In genomic region chr3:78734048-78734637, GRCh38 we compare ENCODE assay signal across 13 cellular contexts.
DNase-seq lines count a peak whose midpoint lies in the region; ATAC-seq and TF ChIP-seq lines count a peak whose summit lies in the region.
"Had no signal": no experiment of that assay in that cellular context is flagged by ENCODE, and none has a peak within 500 bp of the region (broad histone marks: within the 10 kb centered on the region; RNA-seq: fewer than 3 reads in every experiment).

No MANE protein-coding gene starts in this region.

- H3K27ac ChIP-seq in gastroesophageal sphincter: no peak overlapping the region
- H3K27ac ChIP-seq: skin epidermis, uterus had no signal

- peaks cover 0 to 4% (median 0%) of the 10 kb centered on the region in 3 donors for H3K4me1 ChIP-seq in gastroesophageal sphincter
- H3K4me1 ChIP-seq: uterus had no signal

- ATAC-seq in SK-N-SH treated with all-trans-retinoic acid at 6 μM for 48 hours (peak; percentile 92), gastroesophageal sphincter (no peak), HG02870 (IDR thresholded peaks at IDR 0.05; ENCODE audit: unreplicated experiment) (no peak)

- H3K9me3 ChIP-seq in gastroesophageal sphincter: no peaks in the 10 kb centered on the region
- H3K9me3 ChIP-seq: uterus had no signal

- H3K4me1 Mint-ChIP-seq in glutamatergic neuron (ENCODE audit: low read depth, unreplicated experiment) (peaks cover 73% of the 10 kb centered on the region), progenitor cell of endocrine pancreas (ENCODE audit: low read depth) (no peaks in the 10 kb centered on the region)
- H3K4me1 Mint-ChIP-seq: activated CD4-positive, alpha-beta memory T cell treated with anti-CD3 and anti-CD28 coated beads, Interleukin-2, amount 10 ng/mL, durations not matched to agents 7 days and 5 days had no signal

- no peaks in the 10 kb centered on the region for H3K27me3 ChIP-seq in gastroesophageal sphincter
- H3K27me3 ChIP-seq: uterus had no signal

- 75% methylated on average over 1 to 2 of the region's 3 CpGs for WGBS in gastroesophageal sphincter (ENCODE audit: low coverage in 1 of 2), 2 donors

- H3K27ac Mint-ChIP-seq in glutamatergic neuron (ENCODE audit: unreplicated experiment): peak overlapping the region; percentile 69
- H3K27ac Mint-ChIP-seq in progenitor cell of endocrine pancreas: no peak overlapping the region
- H3K27ac Mint-ChIP-seq: activated CD4-positive, alpha-beta memory T cell treated with anti-CD3 and anti-CD28 coated beads, Interleukin-2, amount 10 ng/mL, durations not matched to agents 7 days and 5 days had no signal

- no peaks in the 10 kb centered on the region for H3K36me3 ChIP-seq in gastroesophageal sphincter
- H3K36me3 ChIP-seq: uterus had no signal

- H3K36me3 Mint-ChIP-seq in glutamatergic neuron (ENCODE audit: unreplicated experiment) (no peaks in the 10 kb centered on the region), progenitor cell of endocrine pancreas (ENCODE audit: insufficient read depth) (no peaks in the 10 kb centered on the region)

- H3K4me3 Mint-ChIP-seq in glutamatergic neuron (ENCODE audit: unreplicated experiment) (no peak overlapping the region), progenitor cell of endocrine pancreas (ENCODE audit: low read depth) (no peak overlapping the region)
- H3K4me3 Mint-ChIP-seq: activated CD4-positive, alpha-beta memory T cell treated with anti-CD3 and anti-CD28 coated beads, Interleukin-2, amount 10 ng/mL, durations not matched to agents 7 days and 5 days had no signal

- H3K27me3 Mint-ChIP-seq in glutamatergic neuron (ENCODE audit: unreplicated experiment) (peaks cover 6% of the 10 kb centered on the region), progenitor cell of endocrine pancreas (no peaks in the 10 kb centered on the region)
- H3K27me3 Mint-ChIP-seq: activated CD4-positive, alpha-beta memory T cell treated with anti-CD3 and anti-CD28 coated beads, Interleukin-2, amount 10 ng/mL, durations not matched to agents 7 days and 5 days had no signal

- no peak for TF ChIP-seq POLR2A in gastroesophageal sphincter (IDR thresholded peaks at IDR 0.05)

- DNase-seq in Daoy (ENCODE audit: low read depth): peak; percentile 44
- DNase-seq in LHCN-M2 (ENCODE audit: low read depth): peak; percentile 79
- no peak for DNase-seq in glutamatergic neuron
- no peak for DNase-seq in germinal center (ENCODE audit: low spot score)
- DNase-seq in progenitor cell of endocrine pancreas (ENCODE audit: low spot score, unreplicated experiment): no peak
- DNase-seq: activated CD4-positive, alpha-beta memory T cell treated with anti-CD3 and anti-CD28 coated beads, Interleukin-2, amount 10 ng/mL, durations not matched to agents 7 days and 5 days; activated naive CD4-positive, alpha-beta T cell treated with Interleukin-2 at 50 U/mL for 16 hours; NCI-H226; uterus had no signal

- H3K9me3 Mint-ChIP-seq in glutamatergic neuron (ENCODE audit: unreplicated experiment): peaks cover 9% of the 10 kb centered on the region
- no peaks in the 10 kb centered on the region for H3K9me3 Mint-ChIP-seq in progenitor cell of endocrine pancreas (ENCODE audit: low read depth)

- no peak for TF ChIP-seq EP300 in gastroesophageal sphincter (IDR thresholded peaks at IDR 0.05)

- TF ChIP-seq CTCF in glutamatergic neuron (IDR thresholded peaks at IDR 0.05; ENCODE audit: partially characterized antibody, unreplicated experiment): no peak
- TF ChIP-seq CTCF in gastroesophageal sphincter (IDR thresholded peaks at IDR 0.05): no peak
- TF ChIP-seq CTCF in progenitor cell of endocrine pancreas (IDR thresholded peaks at IDR 0.05; ENCODE audit: unreplicated experiment): no peak

- no peak overlapping the region for H3K4me3 ChIP-seq in gastroesophageal sphincter
- H3K4me3 ChIP-seq: skin epidermis, uterus had no signal

TF ChIP-seq in SK-N-SH treated with all-trans-retinoic acid at 6 μM for 48 hours, 23 proteins besides CTCF, POLR2A, EP300 and RAD21:
- TF ChIP-seq RARB (CRISPR knock-in tag; IDR thresholded peaks at IDR 0.05): no peak
- TF ChIP-seq ARNTL (CRISPR knock-in tag; IDR thresholded peaks at IDR 0.05; ENCODE audit: borderline replicate concordance, low read depth): no peak
- no peak for TF ChIP-seq ZNF70 (CRISPR knock-in tag; IDR thresholded peaks at IDR 0.05)
- no peak for TF ChIP-seq ZNF8 (CRISPR knock-in tag; IDR thresholded peaks at IDR 0.05)
- no peak for TF ChIP-seq ZC3H10 (CRISPR knock-in tag; IDR thresholded peaks at IDR 0.05)
- no peak for TF ChIP-seq CSDC2 (CRISPR knock-in tag; IDR thresholded peaks at IDR 0.05)
- TF ChIP-seq ISL1 (CRISPR knock-in tag; IDR thresholded peaks at IDR 0.05): no peak
- TF ChIP-seq CREB5 (CRISPR knock-in tag; IDR thresholded peaks at IDR 0.05; ENCODE audit: low read depth): no peak
- no peak for TF ChIP-seq POU6F1 (CRISPR knock-in tag; IDR thresholded peaks at IDR 0.05; ENCODE audit: borderline replicate concordance, low read depth)
- no peak for TF ChIP-seq ZFP30 (CRISPR knock-in tag; IDR thresholded peaks at IDR 0.05)
- TF ChIP-seq ESRRG (CRISPR knock-in tag; IDR thresholded peaks at IDR 0.05): no peak
- TF ChIP-seq ZFP3 (CRISPR knock-in tag; IDR thresholded peaks at IDR 0.05): no peak
- no peak for TF ChIP-seq ZNF565 (CRISPR knock-in tag; conservative IDR thresholded peaks at IDR 0.05; ENCODE audit: low read depth)
- no peak for TF ChIP-seq PATZ1 (CRISPR knock-in tag; IDR thresholded peaks at IDR 0.05; ENCODE audit: borderline replicate concordance)
- TF ChIP-seq OSR1 (CRISPR knock-in tag; IDR thresholded peaks at IDR 0.05): no peak
- no peak for TF ChIP-seq BACH2 (CRISPR knock-in tag; IDR thresholded peaks at IDR 0.05; ENCODE audit: borderline replicate concordance)
- TF ChIP-seq TCF4 (CRISPR knock-in tag; IDR thresholded peaks at IDR 0.05; ENCODE audit: borderline replicate concordance): no peak
- no peak for TF ChIP-seq PPARA (CRISPR knock-in tag; IDR thresholded peaks at IDR 0.05; ENCODE audit: borderline replicate concordance)

Comparison
In these comparisons a context has a peak if more than half of its experiments do, and no peak if none do; other contexts are left out.
1. DNase-seq: peak in Daoy (single experiment) and LHCN-M2 (single experiment); none in glutamatergic neuron (single experiment), germinal center (single experiment) and progenitor cell of endocrine pancreas (single experiment).